8 cellular contexts compared by ENCODE assay signal in the genomic region with DNA sequence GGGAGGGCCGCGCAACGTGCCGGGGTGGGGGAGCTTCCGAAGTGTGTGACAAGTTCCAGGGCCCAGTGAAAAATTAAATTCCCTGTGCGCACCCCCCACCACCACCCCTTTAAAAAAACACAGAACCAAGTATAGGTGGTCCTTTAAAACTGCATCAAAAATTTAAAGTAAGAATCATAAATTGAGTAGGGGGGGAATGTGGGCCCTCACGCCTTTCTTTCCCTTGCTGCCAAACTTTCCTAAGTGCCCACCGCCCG. TPM values are rescaled to one million over a fixed set of nuclear protein-coding genes. Genes with fewer than 3 reads are reported as not detected.
DNase-seq lines count a peak whose midpoint lies in the region; ATAC-seq and TF ChIP-seq lines count a peak whose summit lies in the region.

No MANE protein-coding gene starts in this region.

- CTCF ChIA-PET in SK-N-SH (lab: Yijun Ruan, JAX) = interaction anchor here (0.7 to 4.1 kb wide), 13 partner anchors 9 to 1358 kb away, joined by 3 to 24 read pairs (median 4); no protein-coding TSS in a partner anchor

- POLR2A ChIA-PET in SK-N-SH (lab: Yijun Ruan, JAX) = no interaction called here

- H3K36me3 ChIP-seq in SK-N-SH (replicated peaks in 1 of 2; ENCODE audit: control insufficient read depth in 1 of 2, insufficient read depth in 2 of 2, low read length in 1 of 2) (peaks cover 0 to under 1% of the 10 kb centered on the region in 2 experiments), iPS DF 6.9 (ENCODE audit: control insufficient read depth, insufficient read depth, low read length) (peaks cover under 1% of the 10 kb centered on the region; the same call in 1 of the 2 replicates), smooth muscle cell (ENCODE audit: low read depth) (no peaks in the 10 kb centered on the region)

- TF ChIP-seq RAD21 in SK-N-SH (IDR thresholded peaks at IDR 0.05; ENCODE audit: low read length) = no peak

- H3K79me2 ChIP-seq in SK-N-SH (ENCODE audit: insufficient read depth) (peaks cover 55% of the 10 kb centered on the region), smooth muscle cell (ENCODE audit: low read depth) (peaks cover 70% of the 10 kb centered on the region)

- peak overlapping the region; percentile 54; the same call in 1 of the 2 replicates for H2AFZ ChIP-seq in SK-N-SH (ENCODE audit: low read depth)
- H2AFZ ChIP-seq in smooth muscle cell (ENCODE audit: low read depth) = no peak overlapping the region

- H3K9me2 ChIP-seq in SK-N-SH = no peaks in the 10 kb centered on the region

- H3K4me2 ChIP-seq in SK-N-SH (peak overlapping the region; percentile 96), smooth muscle cell (peak overlapping the region; percentile 97)

- peak overlapping the region; percentile 75 to 98 for H3K4me3 ChIP-seq in SK-N-SH (ENCODE audit: low read depth in 2 of 2, low read length in 1 of 2)
- peak overlapping the region; percentile 59; the same call in 1 of the 2 replicates for H3K4me3 ChIP-seq in iPS DF 6.9 (ENCODE audit: low read length)
- H3K4me3 ChIP-seq in smooth muscle cell = peak overlapping the region; percentile 74

- H3K9ac ChIP-seq in SK-N-SH (peak overlapping the region; percentile 86; the same call in 1 of the 2 replicates), smooth muscle cell (ENCODE audit: low read depth) (peak overlapping the region; percentile 37)

- H3K27ac ChIP-seq in SK-N-SH (ENCODE audit: low read depth in 2 of 2, low read length in 1 of 2) (peak overlapping the region in 1 of 2 experiments; percentile 30; a peak in 1 of 4 replicates), VCaP (peak overlapping the region; percentile 96), iPS DF 6.9 (ENCODE audit: low read length) (no peak overlapping the region), smooth muscle cell (ENCODE audit: low read depth) (peak overlapping the region; percentile 61)

- DNase-seq in SK-N-SH (no peak), iPS DF 6.9 (ENCODE audit: low read depth, low spot score) (no peak), smooth muscle cell (lab: John Stamatoyannopoulos, UW; ENCODE audit: unreplicated experiment) (no peak), GOT3 (lab: John Stamatoyannopoulos, UW) (no peak), 8988T (no peak)

- WGBS in SK-N-SH (ENCODE audit: low lambda C conversion rate) = 1% methylated on average over 7 of the region's 9 CpGs
- no CpG with 5 or more reads among the region's 9 CpGs for WGBS in iPS DF 6.9 (ENCODE audit: insufficient coverage, insufficient read length)
- WGBS in smooth muscle cell (ENCODE audit: low lambda C conversion rate) = 0% methylated on average over 9 of the region's 9 CpGs

- H3F3A ChIP-seq in SK-N-SH (replicated peaks; ENCODE audit: insufficient read depth) (peaks cover 6% of the 10 kb centered on the region), smooth muscle cell (ENCODE audit: low read depth) (peaks cover 9% of the 10 kb centered on the region)

- H3K9me3 ChIP-seq in SK-N-SH (no peaks in the 10 kb centered on the region), iPS DF 6.9 (ENCODE audit: control insufficient read depth, insufficient read depth, low read length) (no peaks in the 10 kb centered on the region), smooth muscle cell (replicated peaks; ENCODE audit: low read depth) (no peaks in the 10 kb centered on the region)

- H3K4me1 ChIP-seq in SK-N-SH (ENCODE audit: control insufficient read depth in 1 of 2, insufficient read depth in 2 of 2, low read depth in 1 of 2, low read length in 1 of 2) (peaks cover 0 to 35% of the 10 kb centered on the region in 2 experiments; a peak in 1 of 4 replicates), iPS DF 6.9 (ENCODE audit: control insufficient read depth, insufficient read depth, low read length) (no peaks in the 10 kb centered on the region), smooth muscle cell (ENCODE audit: low read depth) (peaks cover 30% of the 10 kb centered on the region)

- H4K20me1 ChIP-seq in SK-N-SH (ENCODE audit: insufficient read depth) (no peaks in the 10 kb centered on the region), smooth muscle cell (ENCODE audit: low read depth) (peaks cover 61% of the 10 kb centered on the region)

- no peak for TF ChIP-seq EP300 in SK-N-SH (IDR thresholded peaks at IDR 0.05; ENCODE audit: borderline replicate concordance in 1 of 2, low read depth in 1 of 2, low read length in 1 of 2)

- ATAC-seq in SK-N-SH treated with all-trans-retinoic acid at 6 μM for 48 hours = no peak
- ATAC-seq in GM19035 (IDR thresholded peaks at IDR 0.05; ENCODE audit: unreplicated experiment) = no peak

- no peak for TF ChIP-seq CTCF in SK-N-SH (IDR thresholded peaks at IDR 0.05)
- no peak for TF ChIP-seq CTCF in VCaP (conservative IDR thresholded peaks at IDR 0.05)
- no peak for TF ChIP-seq CTCF in smooth muscle cell (IDR thresholded peaks at IDR 0.05; ENCODE audit: borderline replicate concordance, insufficient read depth, poor library complexity, severe bottlenecking)

- peaks cover 3% of the 10 kb centered on the region; the same call in 1 of the 2 replicates for H3K27me3 ChIP-seq in SK-N-SH (ENCODE audit: insufficient read depth)
- H3K27me3 ChIP-seq in iPS DF 6.9 (ENCODE audit: control insufficient read depth, insufficient read depth, low read length) = no peaks in the 10 kb centered on the region
- H3K27me3 ChIP-seq in smooth muscle cell (ENCODE audit: low read depth) = no peaks in the 10 kb centered on the region

TF ChIP-seq in SK-N-SH, 30 proteins besides CTCF, POLR2A, EP300 and RAD21:
- TF ChIP-seq MEF2A (IDR thresholded peaks at IDR 0.05; ENCODE audit: borderline replicate concordance, low read depth) = no peak

TF ChIP-seq in SK-N-SH treated with all-trans-retinoic acid at 6 μM for 48 hours, 23 proteins besides CTCF, POLR2A, EP300 and RAD21:
- TF ChIP-seq, protein P1, sequence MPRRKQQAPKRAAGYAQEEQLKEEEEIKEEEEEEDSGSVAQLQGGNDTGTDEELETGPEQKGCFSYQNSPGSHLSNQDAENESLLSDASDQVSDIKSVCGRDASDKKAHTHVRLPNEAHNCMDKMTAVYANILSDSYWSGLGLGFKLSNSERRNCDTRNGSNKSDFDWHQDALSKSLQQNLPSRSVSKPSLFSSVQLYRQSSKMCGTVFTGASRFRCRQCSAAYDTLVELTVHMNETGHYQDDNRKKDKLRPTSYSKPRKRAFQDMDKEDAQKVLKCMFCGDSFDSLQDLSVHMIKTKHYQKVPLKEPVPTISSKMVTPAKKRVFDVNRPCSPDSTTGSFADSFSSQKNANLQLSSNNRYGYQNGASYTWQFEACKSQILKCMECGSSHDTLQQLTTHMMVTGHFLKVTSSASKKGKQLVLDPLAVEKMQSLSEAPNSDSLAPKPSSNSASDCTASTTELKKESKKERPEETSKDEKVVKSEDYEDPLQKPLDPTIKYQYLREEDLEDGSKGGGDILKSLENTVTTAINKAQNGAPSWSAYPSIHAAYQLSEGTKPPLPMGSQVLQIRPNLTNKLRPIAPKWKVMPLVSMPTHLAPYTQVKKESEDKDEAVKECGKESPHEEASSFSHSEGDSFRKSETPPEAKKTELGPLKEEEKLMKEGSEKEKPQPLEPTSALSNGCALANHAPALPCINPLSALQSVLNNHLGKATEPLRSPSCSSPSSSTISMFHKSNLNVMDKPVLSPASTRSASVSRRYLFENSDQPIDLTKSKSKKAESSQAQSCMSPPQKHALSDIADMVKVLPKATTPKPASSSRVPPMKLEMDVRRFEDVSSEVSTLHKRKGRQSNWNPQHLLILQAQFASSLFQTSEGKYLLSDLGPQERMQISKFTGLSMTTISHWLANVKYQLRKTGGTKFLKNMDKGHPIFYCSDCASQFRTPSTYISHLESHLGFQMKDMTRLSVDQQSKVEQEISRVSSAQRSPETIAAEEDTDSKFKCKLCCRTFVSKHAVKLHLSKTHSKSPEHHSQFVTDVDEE (CRISPR knock-in tag; IDR thresholded peaks at IDR 0.05) = no peak
- TF ChIP-seq BACH2 (CRISPR knock-in tag; IDR thresholded peaks at IDR 0.05; ENCODE audit: borderline replicate concordance) = no peak

RNA-seq across cellular contexts. Expression of gene BCL11A, which starts 2.5 kb away (rescaled TPM):
- 1.9 and 2.4 TPM in 2 replicates for polyA plus RNA-seq in SK-N-SH (2012; rRNA removed)
- polyA plus RNA-seq in SK-N-SH (2012; cell fraction: cytosol; rRNA removed) = 1.8 and 2.3 TPM in 2 replicates
- polyA plus RNA-seq in SK-N-SH (2012; cell fraction: nucleus; rRNA removed) = 3.6 and 5.5 TPM in 2 replicates
- 5.2 and 15.8 TPM in 2 replicates for total RNA-seq in smooth muscle cell
- polyA plus RNA-seq in smooth muscle cell = 19.8 and 20.0 TPM in 2 replicates
